27 cellular contexts compared by ENCODE assay signal in genomic region chr7:141323826-141324225, GRCh38.
"Had no signal": no experiment of that assay in that cellular context is flagged by ENCODE, and none has a peak within 500 bp of the region (broad histone marks: within the 10 kb centered on the region; RNA-seq: fewer than 3 reads in every experiment).

No MANE protein-coding gene starts in this region.

- H2AFZ ChIP-seq: neural progenitor cell had no signal

- H3K36me3 ChIP-seq: neural progenitor cell, ovary, right lobe of liver, sigmoid colon, stomach, thoracic aorta, thyroid gland, tibial nerve, upper lobe of right lung, uterus had no signal

- H3K9ac ChIP-seq: neural progenitor cell had no signal

- H3K27me3 Mint-ChIP-seq: stimulated activated naive B cell treated with anti-CD40 and anti-IgM and Interleukin-4, amounts not matched to agents 10 μg/mL and 1 μg/mL and 100 μg/mL, for 72 hours; type B pancreatic cell had no signal

- H3K4me3 Mint-ChIP-seq: naive B cell; naive thymus-derived CD8-positive, alpha-beta T cell; natural killer cell treated with Interleukin-12 subunit alpha and Interleukin-12 subunit beta and Interleukin-15 and Interleukin-18, amount 100 ng/mL, for 72 hours; nephron progenitor cell; neural progenitor cell; stimulated activated effector memory CD8-positive, alpha-beta T cell treated with anti-CD3 and anti-CD28 coated beads, Interleukin-12 subunit alpha, Interleukin-12 subunit beta, amount 100 ng/mL, for 72 hours; stimulated activated naive B cell treated with anti-CD40 and anti-IgM and Interleukin-4, amounts not matched to agents 10 μg/mL and 1 μg/mL and 100 μg/mL, for 72 hours; stimulated activated naive CD8-positive, alpha-beta T cell treated with anti-CD3 and anti-CD28 coated beads, Interleukin-15, Interleukin-2, amounts not matched to agents 100 ng/mL and 50 ng/mL, for 24 hours; type B pancreatic cell had no signal

- H3K4me1 Mint-ChIP-seq: naive B cell; naive thymus-derived CD8-positive, alpha-beta T cell; nephron progenitor cell; stimulated activated effector memory CD8-positive, alpha-beta T cell treated with anti-CD3 and anti-CD28 coated beads, Interleukin-12 subunit alpha, Interleukin-12 subunit beta, amount 100 ng/mL, for 72 hours; stimulated activated naive B cell treated with anti-CD40 and anti-IgM and Interleukin-4, amounts not matched to agents 10 μg/mL and 1 μg/mL and 100 μg/mL, for 72 hours had no signal

- H3K9me3 ChIP-seq: ovary, psoas muscle, right lobe of liver, sigmoid colon, stomach, thoracic aorta, thyroid gland, tibial nerve, upper lobe of right lung, uterus had no signal

- DNase-seq: naive B cell; naive thymus-derived CD8-positive, alpha-beta T cell; nephron progenitor cell; occipital lobe; ovary; psoas muscle; right cardiac atrium; right lobe of liver; sigmoid colon; small intestine; stimulated activated CD4-positive, alpha-beta T cell treated with anti-CD3 and anti-CD28 coated beads, Interleukin-15, amount 100 ng/mL, for 24 hours; stimulated activated CD4-positive, alpha-beta T cell treated with anti-CD3 and anti-CD28 coated beads, Interleukin-2, amount 100 ng/mL, for 24 hours; stimulated activated CD4-positive, alpha-beta T cell treated with anti-CD3 and anti-CD28 coated beads, Interleukin-2, amount 100 ng/mL, for 48 hours; stimulated activated CD4-positive, alpha-beta T cell treated with anti-CD3 and anti-CD28 coated beads, Interleukin-4, amount 100 ng/mL, for 24 hours; stimulated activated naive B cell treated with anti-CD40 and anti-IgM and Interleukin-4, amounts not matched to agents 10 μg/mL and 1 μg/mL and 100 μg/mL, for 72 hours; stimulated activated naive CD4-positive, alpha-beta T cell treated with Interleukin-2 at 50 U/mL for 16 hours; stomach; thyroid gland; upper lobe of right lung; uterus had no signal

- H3K27ac Mint-ChIP-seq: naive B cell; naive thymus-derived CD8-positive, alpha-beta T cell; natural killer cell treated with Interleukin-12 subunit alpha and Interleukin-12 subunit beta and Interleukin-15 and Interleukin-18, amount 100 ng/mL, for 72 hours; nephron progenitor cell; neural progenitor cell; stimulated activated effector memory CD8-positive, alpha-beta T cell treated with anti-CD3 and anti-CD28 coated beads, Interleukin-12 subunit alpha, Interleukin-12 subunit beta, amount 100 ng/mL, for 72 hours; stimulated activated naive B cell treated with anti-CD40 and anti-IgM and Interleukin-4, amounts not matched to agents 10 μg/mL and 1 μg/mL and 100 μg/mL, for 72 hours; stimulated activated naive CD8-positive, alpha-beta T cell treated with anti-CD3 and anti-CD28 coated beads, Interleukin-15, Interleukin-2, amounts not matched to agents 100 ng/mL and 50 ng/mL, for 24 hours; type B pancreatic cell had no signal

- H3K9me3 Mint-ChIP-seq: naive thymus-derived CD8-positive, alpha-beta T cell; natural killer cell treated with Interleukin-12 subunit alpha and Interleukin-12 subunit beta and Interleukin-15 and Interleukin-18, amount 100 ng/mL, for 72 hours; nephron progenitor cell; neural progenitor cell; stimulated activated naive CD8-positive, alpha-beta T cell treated with anti-CD3 and anti-CD28 coated beads, Interleukin-15, Interleukin-2, amounts not matched to agents 100 ng/mL and 50 ng/mL, for 24 hours; type B pancreatic cell had no signal

- H3K4me3 ChIP-seq: neural progenitor cell, ovary, psoas muscle, right lobe of liver, sigmoid colon, stomach, thoracic aorta, thyroid gland, tibial nerve, upper lobe of right lung, uterus had no signal

- H3K4me1 ChIP-seq: psoas muscle, stomach, thyroid gland, tibial nerve, upper lobe of right lung, uterus had no signal

- ATAC-seq: naive thymus-derived CD8-positive, alpha-beta T cell; natural killer cell treated with Interleukin-12 subunit alpha and Interleukin-12 subunit beta and Interleukin-15 and Interleukin-18, amount 100 ng/mL, for 72 hours; psoas muscle; right cardiac atrium; right lobe of liver; stimulated activated effector memory CD8-positive, alpha-beta T cell treated with anti-CD3 and anti-CD28 coated beads, Interleukin-12 subunit alpha, Interleukin-12 subunit beta, amount 100 ng/mL, for 72 hours; stimulated activated naive B cell treated with anti-CD40 and anti-IgM and Interleukin-4, amounts not matched to agents 10 μg/mL and 1 μg/mL and 100 μg/mL, for 72 hours; upper lobe of right lung had no signal

- H3K27ac ChIP-seq: neural progenitor cell, ovary, psoas muscle, right lobe of liver, sigmoid colon, stomach, thoracic aorta, thyroid gland, tibial nerve, upper lobe of right lung, uterus had no signal

- H3K27me3 ChIP-seq: neural progenitor cell, ovary, right lobe of liver, sigmoid colon, stomach, thyroid gland, tibial nerve, upper lobe of right lung, uterus had no signal

- H3K36me3 Mint-ChIP-seq: naive B cell; naive thymus-derived CD8-positive, alpha-beta T cell; natural killer cell treated with Interleukin-12 subunit alpha and Interleukin-12 subunit beta and Interleukin-15 and Interleukin-18, amount 100 ng/mL, for 72 hours; neural progenitor cell; stimulated activated effector memory CD8-positive, alpha-beta T cell treated with anti-CD3 and anti-CD28 coated beads, Interleukin-12 subunit alpha, Interleukin-12 subunit beta, amount 100 ng/mL, for 72 hours; stimulated activated naive B cell treated with anti-CD40 and anti-IgM and Interleukin-4, amounts not matched to agents 10 μg/mL and 1 μg/mL and 100 μg/mL, for 72 hours; type B pancreatic cell had no signal
